Comparison of ENCODE assay signal across 1 cellular context in genomic region chr12:113154351-113154973, GRCh38.
TF ChIP-seq lines count a peak whose summit lies in the region.

No MANE protein-coding gene starts in this region.

TF ChIP-seq in WTC11, 78 proteins besides CTCF, POLR2A, EP300 and RAD21 (continued from another document):
- peak; percentile 85 for TF ChIP-seq FOXP4 (CRISPR knock-in tag; IDR thresholded peaks at IDR 0.05)
- TF ChIP-seq JAZF1 (CRISPR knock-in tag; IDR thresholded peaks at IDR 0.05): no peak
- TF ChIP-seq TCF7 (CRISPR knock-in tag; IDR thresholded peaks at IDR 0.05; ENCODE audit: low read depth): no peak
- TF ChIP-seq USF2 (CRISPR knock-in tag; IDR thresholded peaks at IDR 0.05): peak; percentile 53; the same call in 1 of the 2 replicates
- no peak for TF ChIP-seq ZMAT4 (CRISPR knock-in tag; IDR thresholded peaks at IDR 0.05)
- TF ChIP-seq AFF4 (CRISPR knock-in tag; IDR thresholded peaks at IDR 0.05; ENCODE audit: borderline replicate concordance): peak; percentile 49; the same call in 1 of the 2 replicates
- TF ChIP-seq NR3C1 (CRISPR knock-in tag; conservative IDR thresholded peaks at IDR 0.05; ENCODE audit: low read depth): no peak
- TF ChIP-seq RORB (CRISPR knock-in tag; IDR thresholded peaks at IDR 0.05): no peak
- peak; percentile 73 for TF ChIP-seq SP1 (CRISPR knock-in tag; conservative IDR thresholded peaks at IDR 0.05)
- peak; percentile 89 for TF ChIP-seq E2F5 (CRISPR knock-in tag; IDR thresholded peaks at IDR 0.05)
- TF ChIP-seq ZBTB21 (CRISPR knock-in tag; IDR thresholded peaks at IDR 0.05; ENCODE audit: borderline replicate concordance): peak; percentile 42; the same call in 1 of the 2 replicates
- no peak for TF ChIP-seq SOX15 (CRISPR knock-in tag; IDR thresholded peaks at IDR 0.05)
- 0 out of 2 replicates have a peak, but pooled peaks have one; percentile 32 for TF ChIP-seq NFE2L1 (CRISPR knock-in tag; IDR thresholded peaks at IDR 0.05)
- TF ChIP-seq FOXJ3 (CRISPR knock-in tag; IDR thresholded peaks at IDR 0.05; ENCODE audit: borderline replicate concordance): no peak
- peak; percentile 71; the same call in 1 of the 2 replicates for TF ChIP-seq ESRRA (CRISPR knock-in tag; IDR thresholded peaks at IDR 0.05; ENCODE audit: borderline replicate concordance)
- peak; percentile 77 for TF ChIP-seq MAX (CRISPR knock-in tag; IDR thresholded peaks at IDR 0.05)
- TF ChIP-seq ZNF281 (CRISPR knock-in tag; IDR thresholded peaks at IDR 0.05): 0 out of 2 replicates have a peak, but pooled peaks have one; percentile 29
- 0 out of 2 replicates have a peak, but pooled peaks have one; percentile 61 for TF ChIP-seq ATF1 (CRISPR knock-in tag; IDR thresholded peaks at IDR 0.05)
- peak; percentile 87 for TF ChIP-seq FOXP1 (CRISPR knock-in tag; IDR thresholded peaks at IDR 0.05; ENCODE audit: borderline replicate concordance)
- TF ChIP-seq NR2C2 (CRISPR knock-in tag; IDR thresholded peaks at IDR 0.05): 0 out of 2 replicates have a peak, but pooled peaks have one; percentile 22
- TF ChIP-seq E2F1 (CRISPR knock-in tag; IDR thresholded peaks at IDR 0.05): 0 out of 2 replicates have a peak, but pooled peaks have one; percentile 23
- TF ChIP-seq HMGA2 (CRISPR knock-in tag; IDR thresholded peaks at IDR 0.05): no peak
- peak; percentile 34; the same call in 1 of the 2 replicates for TF ChIP-seq TEAD1 (CRISPR knock-in tag; IDR thresholded peaks at IDR 0.05)
- no peak for TF ChIP-seq MXD4 (CRISPR knock-in tag; IDR thresholded peaks at IDR 0.05; ENCODE audit: borderline replicate concordance)
- peak; percentile 96 for TF ChIP-seq HMGXB4 (CRISPR knock-in tag; IDR thresholded peaks at IDR 0.05)
TF ChIP-seq in WTC11: peak in this region for 21.
